ENCODE assay signal across 19 cellular contexts in genomic region chr10:95550073-95550672, GRCh38. TPM values are rescaled to one million over a fixed set of nuclear protein-coding genes. Genes with fewer than 3 reads are reported as not detected.
A peak's percentile ranks its signal among the peaks of the same experiment; 100 is the strongest.
DNase-seq lines count a peak whose midpoint lies in the region; FAIRE-seq and TF ChIP-seq lines count a peak whose summit lies in the region.
"Had no signal": no experiment of that assay in that cellular context is flagged by ENCODE, and none has a peak within 500 bp of the region (broad histone marks: within the 10 kb centered on the region; RNA-seq: fewer than 3 reads in every experiment).

No MANE protein-coding gene starts in this region.

- H3K9me3 Mint-ChIP-seq in activated T-cell treated with anti-CD3 and anti-CD28 coated beads, Interleukin-2, amount 50 U/mL, for 24 hours, result no peaks in the 10 kb centered on the region
- H3K9me3 Mint-ChIP-seq: stimulated activated naive CD8-positive, alpha-beta T cell treated with anti-CD3 and anti-CD28 coated beads, Interleukin-15, amount 100 ng/mL, for 72 hours had no signal

- H3K9ac ChIP-seq in endothelial cell of umbilical vein (replicated peaks; ENCODE audit: extremely low read depth, insufficient read depth, low read length), result no peak overlapping the region

- DNase-seq in COLO668 (lab: John Stamatoyannopoulos, UW; ENCODE audit: unreplicated experiment) (peak; percentile 6), NCI-H1092 (lab: John Stamatoyannopoulos, UW) (peak; percentile 50), endothelial cell of umbilical vein (ENCODE audit: low read depth, low spot score) (peak; percentile 56), putamen (ENCODE audit: low spot score) (no peak), middle frontal gyrus (ENCODE audit: extremely low spot score, low spot score) (no peak), GM19240 (ENCODE audit: insufficient read length, low spot score) (no peak)
- no peak for DNase-seq in activated T-cell treated with anti-CD3 and anti-CD28 coated beads, Interleukin-2, amount 50 U/mL, for 24 hours
- DNase-seq: activated CD4-positive, alpha-beta T cell treated with anti-CD3 and anti-CD28 coated beads, Interleukin-2, amount 10 ng/mL, durations not matched to agents 7 days and 5 days; activated gamma-delta T cell treated with Interleukin-2 at 50 U/mL for 16 hours; CD4-positive, alpha-beta memory T cell; hypothalamus; midbrain; NCI-H2171 treated with DMSO at 0.1 percent for 48 hours; stimulated activated CD4-positive, alpha-beta T cell treated with anti-CD3 and anti-CD28 coated beads, Interleukin-1b, Interleukin-23, amount 100 ng/mL, for 48 hours; stimulated activated naive CD8-positive, alpha-beta T cell treated with anti-CD3 and anti-CD28 coated beads, Interleukin-15, amount 100 ng/mL, for 72 hours; uterus had no signal

- H3K36me3 Mint-ChIP-seq in activated T-cell treated with anti-CD3 and anti-CD28 coated beads, Interleukin-2, amount 50 U/mL, for 24 hours (ENCODE audit: low read depth), result no peaks in the 10 kb centered on the region
- H3K36me3 Mint-ChIP-seq: CD4-positive, alpha-beta memory T cell had no signal

- POLR2A ChIA-PET in endothelial cell of umbilical vein (lab: Charles Lee), result no interaction called here

- TF ChIP-seq POLR2A in endothelial cell of umbilical vein (IDR thresholded peaks at IDR 0.05; ENCODE audit: low read depth, low read length), result no peak

- FAIRE-seq in endothelial cell of umbilical vein (lab: Jason Lieb, UNC), result no peak
- FAIRE-seq: keratinocyte had no signal

- H3K4me3 Mint-ChIP-seq in activated T-cell treated with anti-CD3 and anti-CD28 coated beads, Interleukin-2, amount 50 U/mL, for 24 hours, result no peak overlapping the region
- H3K4me3 Mint-ChIP-seq: activated CD4-positive, alpha-beta T cell treated with anti-CD3 and anti-CD28 coated beads, Interleukin-2, amount 10 ng/mL, durations not matched to agents 7 days and 5 days; CD4-positive, alpha-beta memory T cell; stimulated activated naive CD8-positive, alpha-beta T cell treated with anti-CD3 and anti-CD28 coated beads, Interleukin-15, amount 100 ng/mL, for 72 hours had no signal

- H3K4me1 ChIP-seq in endothelial cell of umbilical vein (ENCODE audit: control insufficient read depth, extremely low read depth, insufficient read depth, low read length), result peaks cover 2% of the 10 kb centered on the region
- H3K4me1 ChIP-seq in muscle layer of duodenum (ENCODE audit: control insufficient read depth in 1 of 2, insufficient read depth in 2 of 2, low read length in 2 of 2), result peaks cover 0 to 41% of the 10 kb centered on the region in 2 donors

- H3K36me3 ChIP-seq in endothelial cell of umbilical vein (ENCODE audit: control insufficient read depth in 2 of 2, extremely low read depth in 1 of 2, insufficient read depth in 2 of 2, low read length in 2 of 2) (no peaks in the 10 kb centered on the region), muscle layer of duodenum (ENCODE audit: control insufficient read depth in 1 of 2, insufficient read depth in 2 of 2, low read length in 2 of 2) (no peaks in the 10 kb centered on the region)
- H3K36me3 ChIP-seq: uterus had no signal

- H3K27ac ChIP-seq in endothelial cell of umbilical vein (ENCODE audit: insufficient read depth, low read depth, low read length) (no peak overlapping the region), muscle layer of duodenum (ENCODE audit: low read length) (peak overlapping the region; percentile 32)
- H3K27ac ChIP-seq: HL-60 had no signal

- no peak overlapping the region for H3K4me2 ChIP-seq in endothelial cell of umbilical vein (ENCODE audit: insufficient read depth, low read length)

- no peaks in the 10 kb centered on the region for H4K20me1 ChIP-seq in endothelial cell of umbilical vein (replicated peaks; ENCODE audit: control insufficient read depth, extremely low read depth, insufficient read depth, low read length)

- no peak for TF ChIP-seq CTCF in endothelial cell of umbilical vein (IDR thresholded peaks at IDR 0.05; ENCODE audit: extremely low read depth in 1 of 2, insufficient read depth in 1 of 2, low read depth in 1 of 2, low read length in 2 of 2)

- H3K27me3 ChIP-seq in endothelial cell of umbilical vein (ENCODE audit: control insufficient read depth in 2 of 2, insufficient read depth in 2 of 2, low read length in 2 of 2) (no peaks in the 10 kb centered on the region), muscle layer of duodenum (ENCODE audit: low read depth, low read length) (no peaks in the 10 kb centered on the region)
- H3K27me3 ChIP-seq: uterus had no signal

- H3K4me1 Mint-ChIP-seq in activated T-cell treated with anti-CD3 and anti-CD28 coated beads, Interleukin-2, amount 50 U/mL, for 24 hours (ENCODE audit: low read depth), result no peaks in the 10 kb centered on the region
- H3K4me1 Mint-ChIP-seq: activated CD4-positive, alpha-beta T cell treated with anti-CD3 and anti-CD28 coated beads, Interleukin-2, amount 10 ng/mL, durations not matched to agents 7 days and 5 days; CD4-positive, alpha-beta memory T cell; stimulated activated naive CD8-positive, alpha-beta T cell treated with anti-CD3 and anti-CD28 coated beads, Interleukin-15, amount 100 ng/mL, for 72 hours had no signal

- H3K4me3 ChIP-seq in endothelial cell of umbilical vein (replicated peaks in 1 of 3; ENCODE audit: insufficient read depth in 1 of 3, low read depth in 1 of 3, low read length in 3 of 3), result no peak overlapping the region
- H3K4me3 ChIP-seq in muscle layer of duodenum (ENCODE audit: low read depth in 1 of 2, low read length in 2 of 2), result peak overlapping the region in 1 of 2 donors; percentile 29
- H3K4me3 ChIP-seq: uterus had no signal

- no peak overlapping the region for H3K27ac Mint-ChIP-seq in activated T-cell treated with anti-CD3 and anti-CD28 coated beads, Interleukin-2, amount 50 U/mL, for 24 hours
- H3K27ac Mint-ChIP-seq: activated CD4-positive, alpha-beta T cell treated with anti-CD3 and anti-CD28 coated beads, Interleukin-2, amount 10 ng/mL, durations not matched to agents 7 days and 5 days; stimulated activated naive CD8-positive, alpha-beta T cell treated with anti-CD3 and anti-CD28 coated beads, Interleukin-15, amount 100 ng/mL, for 72 hours had no signal

- CTCF ChIA-PET in endothelial cell of umbilical vein (lab: Charles Lee), result no interaction called here

- no peaks in the 10 kb centered on the region for H3K79me2 ChIP-seq in endothelial cell of umbilical vein (ENCODE audit: control insufficient read depth, insufficient read depth, low read length)

- dilution Hi-C loops in endothelial cell of umbilical vein (cut with MboI; ENCODE audit: extremely low pct_ligation_motif_present, low sequenced_read_pairs), result no loop called here

- peaks cover 5% of the 10 kb centered on the region for H3K27me3 Mint-ChIP-seq in activated T-cell treated with anti-CD3 and anti-CD28 coated beads, Interleukin-2, amount 50 U/mL, for 24 hours

- H3K9me1 ChIP-seq in endothelial cell of umbilical vein (replicated peaks; ENCODE audit: control insufficient read depth, extremely low read depth, insufficient read depth, low read length), result no peaks in the 10 kb centered on the region

- intact Hi-C loops in endothelial cell of umbilical vein (cut with micrococcal nuclease), result no loop called here

- no peak overlapping the region for H2AFZ ChIP-seq in endothelial cell of umbilical vein (ENCODE audit: low read depth, low read length)

- BruUV-seq in endothelial cell of umbilical vein (replicated peaks; lab: Mats Ljungman, UMichigan), result no TSS peak

- H3K9me3 ChIP-seq in endothelial cell of umbilical vein (replicated peaks; ENCODE audit: control insufficient read depth, insufficient read depth, low read length), result no peaks in the 10 kb centered on the region
- no peaks in the 10 kb centered on the region for H3K9me3 ChIP-seq in muscle layer of duodenum (ENCODE audit: control insufficient read depth in 1 of 2, low read length in 2 of 2)
- H3K9me3 ChIP-seq: uterus had no signal

TF ChIP-seq in endothelial cell of umbilical vein, 7 proteins besides CTCF, POLR2A, EP300 and RAD21:
- TF ChIP-seq JUN (IDR thresholded peaks at IDR 0.05; ENCODE audit: borderline replicate concordance, insufficient read depth, insufficient read length, low read depth), result no peak
- no peak for TF ChIP-seq POLR2AphosphoS5 (IDR thresholded peaks at IDR 0.05; ENCODE audit: insufficient read depth, low read depth, low read length)
- no peak for TF ChIP-seq EZH2 (IDR thresholded peaks at IDR 0.05; ENCODE audit: borderline replicate concordance, low read depth, low read length, severe bottlenecking)
- no peak for TF ChIP-seq MAX (IDR thresholded peaks at IDR 0.05; ENCODE audit: insufficient read depth, insufficient read length)
- TF ChIP-seq MYC (IDR thresholded peaks at IDR 0.05; ENCODE audit: low read depth, low read length), result no peak
- no peak for TF ChIP-seq GATA2 (IDR thresholded peaks at IDR 0.05; ENCODE audit: insufficient read depth, insufficient read length, low read depth, low read length)
- TF ChIP-seq FOS (IDR thresholded peaks at IDR 0.05; ENCODE audit: borderline replicate concordance, insufficient read depth, low read length), result no peak

RNA-seq across cellular contexts. Expression of gene SORBS1, which starts 11.0 kb away (rescaled TPM):
- total RNA-seq in endothelial cell of umbilical vein, result 3.2 and 7.9 TPM in 2 replicates
- 1.8 and 2.0 TPM in 2 replicates for polyA plus RNA-seq in endothelial cell of umbilical vein
- polyA plus RNA-seq in endothelial cell of umbilical vein (2011; cell fraction: cytosol; rRNA removed), result 1.9 and 2.1 TPM in 2 replicates
- 5.1 and 6.9 TPM in 2 replicates for polyA plus RNA-seq in endothelial cell of umbilical vein (2011; cell fraction: nucleus; rRNA removed)
- polyA plus RNA-seq in endothelial cell of umbilical vein (2012), result 0.87 and 1.6 TPM in 2 replicates
- 5.1 and 7.9 TPM in 2 replicates for polyA minus RNA-seq in endothelial cell of umbilical vein
- 0.51 TPM for polyA minus RNA-seq in endothelial cell of umbilical vein (2011; cell fraction: cytosol; rRNA and poly(A)+ RNA removed)
- 11.1 and 17.3 TPM in 2 replicates for polyA minus RNA-seq in endothelial cell of umbilical vein (2011; cell fraction: nucleus; rRNA and poly(A)+ RNA removed)

Comparison
In these comparisons a context has a peak if more than half of its experiments do, and no peak if none do; other contexts are left out.
1. DNase-seq: peak in COLO668 (single experiment), NCI-H1092 (single experiment) and endothelial cell of umbilical vein (single experiment); none in putamen (single experiment), middle frontal gyrus (single experiment), activated T-cell treated with anti-CD3 and anti-CD28 coated beads, Interleukin-2, amount 50 U/mL, for 24 hours (single experiment) and GM19240 (single experiment).